ENCODE assay signal across 8 cellular contexts in genomic region chr6:31666337-31666960, GRCh38. TPM values are rescaled to one million over a fixed set of nuclear protein-coding genes. Genes with fewer than 3 reads are reported as not detected.
A peak's percentile ranks its signal among the peaks of the same experiment; 100 is the strongest.
DNase-seq lines count a peak whose midpoint lies in the region; ATAC-seq, FAIRE-seq and TF ChIP-seq lines count a peak whose summit lies in the region.

No MANE protein-coding gene starts in this region.

- POLR2A ChIA-PET in GM12878 (lab: Charles Lee) = interaction anchor here (0.5 to 1.4 kb wide), 7 partner anchors 8 to 305 kb away, joined by 3 to 7 read pairs (median 4); partner anchors contain the start of genes BAG6 and DXO

- peaks cover 24% of the 10 kb centered on the region for H3K36me3 Mint-ChIP-seq in memory B cell

- TF ChIP-seq RAD21 in GM12878 (IDR thresholded peaks at IDR 0.05; ENCODE audit: insufficient read depth, low read depth, low read length) = no peak

- H3K9me3 Mint-ChIP-seq in memory B cell = no peaks in the 10 kb centered on the region

- ATAC-seq in left ventricle myocardium superior = no peak
- ATAC-seq in GM12878 = no peak
- ATAC-seq in memory B cell (ENCODE audit: low read depth) = no peak

- CTCF ChIA-PET in GM12878 (lab: Yijun Ruan, JAX) = interaction anchor here (0.9 to 1.6 kb wide), 2 partner anchors 68 to 165 kb away, joined by 3 to 9 read pairs; no protein-coding TSS in a partner anchor

- intact Hi-C loops in left ventricle myocardium superior (cut with micrococcal nuclease) (no loop called here), GM12878 (cut with micrococcal nuclease; ENCODE audit: unreplicated experiment) (loop anchor here (5.0 kb wide), 2 partner anchors 71 to 166 kb away; partner anchors contain the start of gene CLIC1), uterus (cut with DNase I; ENCODE audit: low total_unique reads) (no loop called here)

- peaks cover 37% of the 10 kb centered on the region for H3K4me1 Mint-ChIP-seq in memory B cell

- RAD21 ChIA-PET in GM12878 (lab: Charles Lee; ENCODE audit: unreplicated experiment) = interaction anchor here (1.6 kb wide), 1 partner anchor 13 kb away, joined by 3 read pairs; no protein-coding TSS in a partner anchor

- no peaks in the 10 kb centered on the region for H3K9me3 ChIP-seq in cardiac muscle cell (ENCODE audit: low read depth)
- no peaks in the 10 kb centered on the region for H3K9me3 ChIP-seq in GM12878 (replicated peaks; ENCODE audit: control insufficient read depth, insufficient read depth, low read length)
- H3K9me3 ChIP-seq in uterus = no peaks in the 10 kb centered on the region

- H3K4me3 ChIP-seq in cardiac muscle cell = peak overlapping the region; percentile 94
- H3K4me3 ChIP-seq in GM12878 = peak overlapping the region; percentile 93
- peak overlapping the region; percentile 91 to 93 for H3K4me3 ChIP-seq in uterus

- TF ChIP-seq POLR2A in GM12878 (IDR thresholded peaks at IDR 0.05; ENCODE audit: low read depth, low read length) = no peak
- no peak for TF ChIP-seq POLR2A in uterus (IDR thresholded peaks at IDR 0.05)

- peak overlapping the region; percentile 77; the same call in 1 of the 2 replicates for H2AFZ ChIP-seq in GM12878 (ENCODE audit: control insufficient read depth, low read depth, low read length)

- H3K79me2 ChIP-seq in GM12878 (ENCODE audit: control insufficient read depth, insufficient read depth, low read length) = peaks cover 51% of the 10 kb centered on the region

- H3K36me3 ChIP-seq in cardiac muscle cell (peaks cover 45% of the 10 kb centered on the region), GM12878 (ENCODE audit: control insufficient read depth in 2 of 2, insufficient read depth in 2 of 2, low read length in 1 of 2) (peaks cover 18 to 39% of the 10 kb centered on the region in 2 experiments), uterus (no peaks in the 10 kb centered on the region)

- TF ChIP-seq CTCF in cardiac muscle cell (IDR thresholded peaks at IDR 0.05; ENCODE audit: low read depth, low read length) = no peak
- no peak for TF ChIP-seq CTCF in GM12878 (IDR thresholded peaks at IDR 0.05 in 2 of 3, conservative IDR thresholded peaks at IDR 0.05 in 1 of 3; ENCODE audit: control insufficient read depth in 2 of 3, extremely low read depth in 1 of 3, insufficient read depth in 1 of 3, low read depth in 3 of 3, low read length in 3 of 3)
- TF ChIP-seq CTCF in uterus (IDR thresholded peaks at IDR 0.05) = no peak

- no TSS peak for BruUV-seq in GM12878 (replicated peaks; lab: Mats Ljungman, UMichigan)

- peak overlapping the region; percentile 97 for H3K27ac Mint-ChIP-seq in memory B cell

- H3K4me3 Mint-ChIP-seq in memory B cell = peak overlapping the region; percentile 95

- FAIRE-seq in GM12878 (lab: Jason Lieb, UNC) (peak; percentile 52), frontal cortex (lab: Jason Lieb, UNC) (no peak)

- H3K27me3 ChIP-seq in cardiac muscle cell (no peaks in the 10 kb centered on the region), GM12878 (replicated peaks in 1 of 2; ENCODE audit: control insufficient read depth in 2 of 2, insufficient read depth in 2 of 2, low read length in 1 of 2) (no peaks in the 10 kb centered on the region), uterus (no peaks in the 10 kb centered on the region)

- DNase-seq in cardiac muscle cell (ENCODE audit: low read depth in 1 of 2, low spot score in 1 of 2) (no peak), left ventricle myocardium superior (no peak), GM12878 (ENCODE audit: low read depth, low spot score) (no peak), memory B cell (ENCODE audit: low spot score in 2 of 2) (no peak), uterus (no peak), NCI-H1105 treated with DMSO at 0.1 percent for 48 hours (lab: John Stamatoyannopoulos, UW) (no peak), NCI-H510A treated with DMSO at 0.1 percent for 48 hours (lab: John Stamatoyannopoulos, UW) (no peak), frontal cortex (ENCODE audit: low spot score in 2 of 2) (no peak)

- H4K20me1 ChIP-seq in GM12878 (ENCODE audit: control insufficient read depth, insufficient read depth) = no peaks in the 10 kb centered on the region

- H3K27ac ChIP-seq in cardiac muscle cell = peak overlapping the region; percentile 95
- H3K27ac ChIP-seq in GM12878 (ENCODE audit: control insufficient read depth, insufficient read depth) = peak overlapping the region; percentile 94
- H3K27ac ChIP-seq in uterus = peak overlapping the region; percentile 91 to 97

- in situ Hi-C loops in GM12878 (cut with MboI) = no loop called here

- WGBS in GM12878 (ENCODE audit: insufficient coverage, insufficient replicate concordance, low lambda C conversion rate, missing lambda C conversion rate) = 2% methylated on average over 15 of the region's 15 CpGs

- H3K4me2 ChIP-seq in GM12878 (ENCODE audit: control insufficient read depth, insufficient read depth) = peak overlapping the region; percentile 95

- peak overlapping the region; percentile 97 for H3K9ac ChIP-seq in GM12878 (ENCODE audit: control insufficient read depth, insufficient read depth, low read length)

- no peak for TF ChIP-seq EP300 in GM12878 (IDR thresholded peaks at IDR 0.05; ENCODE audit: borderline replicate concordance in 1 of 2, control insufficient read depth in 1 of 2, low read depth in 2 of 2, low read length in 2 of 2)

- no peaks in the 10 kb centered on the region for H3K27me3 Mint-ChIP-seq in memory B cell

- SMC1A ChIA-PET in GM12878 (lab: Charles Lee; ENCODE audit: uncharacterized antibody, unreplicated experiment) = interaction anchor here (0.7 to 1.1 kb wide), 3 partner anchors 10 to 44 kb away, joined by 3 read pairs; no protein-coding TSS in a partner anchor

- H3K4me1 ChIP-seq in cardiac muscle cell (ENCODE audit: low read depth) = peaks cover 12% of the 10 kb centered on the region
- peaks cover 32% of the 10 kb centered on the region for H3K4me1 ChIP-seq in GM12878 (ENCODE audit: control insufficient read depth, insufficient read depth, low read length)
- peaks cover 8 to 16% of the 10 kb centered on the region in 2 donors for H3K4me1 ChIP-seq in uterus

RNA-seq across cellular contexts. Expression of gene CSNK2B, which starts 0.6 kb away (rescaled TPM):
- total RNA-seq in cardiac muscle cell (310 and 375 TPM in 2 replicates), left ventricle myocardium superior (111 TPM), GM12878 (2014; rRNA removed) (271 and 286 TPM in 2 replicates), GM12878 (2014; rRNA removed; fragmentation: Illumina TruSeq; extraction: Trizol) (189 and 205 TPM in 2 replicates), GM12878 (2021) (203 and 229 TPM in 2 replicates), uterus (100 to 1,000 TPM in 3 of 4 donors, 10 to 100 TPM in 1; 67.5 to 157 (median 107) TPM), frontal cortex (66.0 TPM)
- polyA plus RNA-seq in cardiac muscle cell (277 and 280 TPM in 2 replicates), GM12878 (2011; rRNA removed) (27.1 and 56.3 TPM in 2 replicates), GM12878 (2014; fragmentation: Illumina TruSeq; extraction: Trizol) (371 and 380 TPM in 2 replicates), GM12878 (2014; fragmentation: Nextera tagmentation; extraction: Ambion mirVana) (100 to 1,000 TPM; 286 to 361 TPM), GM12878 (2014; rRNA removed) (118 and 150 TPM in 2 replicates), GM12878 (2016; fragmentation: Nextera tagmentation; extraction: Ambion mirVana) (100 to 1,000 TPM; 380 to 405 TPM)
- total RNA-seq in GM12878 (2013; cell fraction: nucleolus; rRNA removed) = 106 and 134 TPM in 2 replicates
- 266 TPM for polyA plus RNA-seq in GM12878 (2011; ENCODE audit: low read depth)
- 116 and 178 TPM in 2 replicates for polyA plus RNA-seq in GM12878 (2011; cell fraction: cytosol; rRNA removed)
- 147 and 153 TPM in 2 replicates for polyA plus RNA-seq in GM12878 (2011; cell fraction: nucleus; rRNA removed)
- 279 and 302 TPM in 2 replicates for polyA plus RNA-seq in GM12878 (2012)
- polyA minus RNA-seq in GM12878 (2011; rRNA and poly(A)+ RNA removed) = 142 and 149 TPM in 2 replicates
- 76.6 and 76.8 TPM in 2 replicates for polyA minus RNA-seq in GM12878 (2011; cell fraction: cytosol; rRNA and poly(A)+ RNA removed)
- 29.1 and 40.5 TPM in 2 replicates for polyA minus RNA-seq in GM12878 (2011; cell fraction: nucleus; rRNA and poly(A)+ RNA removed)

RNA-seq across cellular contexts. Expression of gene GPANK1, which starts 1.7 kb away (rescaled TPM):
- total RNA-seq in cardiac muscle cell (28.8 and 36.2 TPM in 2 replicates), left ventricle myocardium superior (19.2 TPM), GM12878 (2014; rRNA removed) (11.3 and 11.7 TPM in 2 replicates), GM12878 (2014; rRNA removed; fragmentation: Illumina TruSeq; extraction: Trizol) (16.2 and 17.1 TPM in 2 replicates), GM12878 (2021) (17.1 and 17.9 TPM in 2 replicates), uterus (10 to 100 TPM in 3 of 4 donors, 1 to 10 TPM in 1; 5.1 to 25.6 (median 15.4) TPM), frontal cortex (11.4 TPM)
- polyA plus RNA-seq in cardiac muscle cell (27.5 and 37.2 TPM in 2 replicates), GM12878 (2011; rRNA removed) (14.7 and 14.8 TPM in 2 replicates), GM12878 (2014; fragmentation: Illumina TruSeq; extraction: Trizol) (23.9 and 30.5 TPM in 2 replicates), GM12878 (2014; fragmentation: Nextera tagmentation; extraction: Ambion mirVana) (10 to 100 TPM; 11.9 to 13.0 TPM), GM12878 (2014; rRNA removed) (19.5 and 20.1 TPM in 2 replicates), GM12878 (2016; fragmentation: Nextera tagmentation; extraction: Ambion mirVana) (10 to 100 TPM; 36.0 to 36.3 TPM)
- total RNA-seq in GM12878 (2013; cell fraction: nucleolus; rRNA removed) = 18.5 and 19.3 TPM in 2 replicates
- 7.9 TPM for polyA plus RNA-seq in GM12878 (2011; ENCODE audit: low read depth)
- polyA plus RNA-seq in GM12878 (2011; cell fraction: cytosol; rRNA removed) = 20.3 and 20.7 TPM in 2 replicates
- 14.7 and 15.8 TPM in 2 replicates for polyA plus RNA-seq in GM12878 (2011; cell fraction: nucleus; rRNA removed)
- polyA plus RNA-seq in GM12878 (2012) = 16.4 TPM in 2 replicates
- 5.7 and 11.7 TPM in 2 replicates for polyA minus RNA-seq in GM12878 (2011; rRNA and poly(A)+ RNA removed)
- polyA minus RNA-seq in GM12878 (2011; cell fraction: cytosol; rRNA and poly(A)+ RNA removed) = 1.9 and 6.3 TPM in 2 replicates
- 8.6 and 13.2 TPM in 2 replicates for polyA minus RNA-seq in GM12878 (2011; cell fraction: nucleus; rRNA and poly(A)+ RNA removed)

RNA-seq across cellular contexts. Expression of gene LY6G5B, which starts 3.3 kb away (rescaled TPM):
- total RNA-seq in cardiac muscle cell (3.9 and 6.8 TPM in 2 replicates), left ventricle myocardium superior (3.9 TPM), GM12878 (2014; rRNA removed) (3.8 and 5.1 TPM in 2 replicates), GM12878 (2014; rRNA removed; fragmentation: Illumina TruSeq; extraction: Trizol) (3.9 and 4.4 TPM in 2 replicates), GM12878 (2021) (11.1 and 16.5 TPM in 2 replicates), uterus (10 to 100 TPM in 1 of 4 donors, 1 to 10 TPM in 3; 1.0 to 27.4 (median 4.3) TPM), frontal cortex (1.6 TPM)
- polyA plus RNA-seq in cardiac muscle cell (13.2 and 16.5 TPM in 2 replicates), GM12878 (2011; rRNA removed) (5.1 and 6.2 TPM in 2 replicates), GM12878 (2014; fragmentation: Illumina TruSeq; extraction: Trizol) (12.8 and 14.3 TPM in 2 replicates), GM12878 (2014; fragmentation: Nextera tagmentation; extraction: Ambion mirVana) (1 to 10 TPM; 3.2 to 6.5 TPM), GM12878 (2014; rRNA removed) (8.5 and 11.2 TPM in 2 replicates), GM12878 (2016; fragmentation: Nextera tagmentation; extraction: Ambion mirVana) (10 to 100 TPM in 1 of 2 experiments, 1 to 10 TPM in 1; 9.7 to 10.5 TPM)
- total RNA-seq in GM12878 (2013; cell fraction: nucleolus; rRNA removed) = 32.1 and 40.5 TPM in 2 replicates
- polyA plus RNA-seq in GM12878 (2011; ENCODE audit: low read depth) = 29.8 TPM
- polyA plus RNA-seq in GM12878 (2011; cell fraction: cytosol; rRNA removed) = 4.2 and 5.5 TPM in 2 replicates
- polyA plus RNA-seq in GM12878 (2011; cell fraction: nucleus; rRNA removed) = 67.7 and 71.9 TPM in 2 replicates
- polyA plus RNA-seq in GM12878 (2012) = 18.7 and 40.5 TPM in 2 replicates
- polyA minus RNA-seq in GM12878 (2011; rRNA and poly(A)+ RNA removed) = 4.2 and 5.9 TPM in 2 replicates
- polyA minus RNA-seq in GM12878 (2011; cell fraction: cytosol; rRNA and poly(A)+ RNA removed) = 1.0 TPM in 1 of 2 replicates, not detected in the other
- polyA minus RNA-seq in GM12878 (2011; cell fraction: nucleus; rRNA and poly(A)+ RNA removed) = 5.1 and 7.4 TPM in 2 replicates

RNA-seq across cellular contexts. Expression of gene C6orf47, which starts 5.9 kb away (rescaled TPM):
- total RNA-seq in cardiac muscle cell = 24.5 and 27.4 TPM in 2 replicates
- 22.0 and 29.2 TPM in 2 replicates for polyA plus RNA-seq in cardiac muscle cell
- 18.6 TPM for total RNA-seq in left ventricle myocardium superior
- total RNA-seq in GM12878 (2013; cell fraction: nucleolus; rRNA removed) = 16.8 and 17.6 TPM in 2 replicates
- total RNA-seq in GM12878 (2014; rRNA removed) = 20.4 and 21.6 TPM in 2 replicates
- 16.2 and 16.5 TPM in 2 replicates for total RNA-seq in GM12878 (2014; rRNA removed; fragmentation: Illumina TruSeq; extraction: Trizol)
- total RNA-seq in GM12878 (2021) = 16.1 and 17.4 TPM in 2 replicates
- polyA plus RNA-seq in GM12878 (2011; ENCODE audit: low read depth) = 6.6 TPM
- 8.0 and 8.1 TPM in 2 replicates for polyA plus RNA-seq in GM12878 (2011; rRNA removed)
- 7.9 and 10.2 TPM in 2 replicates for polyA plus RNA-seq in GM12878 (2011; cell fraction: cytosol; rRNA removed)
- polyA plus RNA-seq in GM12878 (2011; cell fraction: nucleus; rRNA removed) = 6.9 and 9.0 TPM in 2 replicates
- polyA plus RNA-seq in GM12878 (2012) = 13.4 and 14.9 TPM in 2 replicates
- 8.2 and 13.4 TPM in 2 replicates for polyA plus RNA-seq in GM12878 (2014; fragmentation: Illumina TruSeq; extraction: Trizol)
- under 1 TPM in 1 of 2 experiments, not detected in 1; 0.16 TPM for polyA plus RNA-seq in GM12878 (2014; fragmentation: Nextera tagmentation; extraction: Ambion mirVana)
- polyA plus RNA-seq in GM12878 (2014; rRNA removed) = 18.6 and 19.3 TPM in 2 replicates
- polyA plus RNA-seq in GM12878 (2016; fragmentation: Nextera tagmentation; extraction: Ambion mirVana) = 10 to 100 TPM; 17.3 to 20.1 TPM
- 6.9 and 15.1 TPM in 2 replicates for polyA minus RNA-seq in GM12878 (2011; rRNA and poly(A)+ RNA removed)
- 3.6 and 4.4 TPM in 2 replicates for polyA minus RNA-seq in GM12878 (2011; cell fraction: cytosol; rRNA and poly(A)+ RNA removed)
- 12.0 and 16.6 TPM in 2 replicates for polyA minus RNA-seq in GM12878 (2011; cell fraction: nucleus; rRNA and poly(A)+ RNA removed)
- 10 to 100 TPM in 3 of 4 donors, 1 to 10 TPM in 1; 6.2 to 31.9 (median 24.6) TPM for total RNA-seq in uterus
- total RNA-seq in frontal cortex = 16.7 TPM

RNA-seq across cellular contexts. Expression of gene APOM, which starts 10.8 kb away (rescaled TPM):
- 2.3 and 2.5 TPM in 2 replicates for total RNA-seq in cardiac muscle cell
- 2.5 and 3.5 TPM in 2 replicates for polyA plus RNA-seq in cardiac muscle cell
- 2.4 TPM for total RNA-seq in left ventricle myocardium superior
- total RNA-seq in GM12878 (2013; cell fraction: nucleolus; rRNA removed) = 1.1 TPM in 1 of 2 replicates, not detected in the other
- total RNA-seq in GM12878 (2014; rRNA removed) = 4.4 and 6.1 TPM in 2 replicates
- total RNA-seq in GM12878 (2014; rRNA removed; fragmentation: Illumina TruSeq; extraction: Trizol) = 4.0 and 4.6 TPM in 2 replicates
- total RNA-seq in GM12878 (2021) = 3.8 and 4.1 TPM in 2 replicates
- polyA plus RNA-seq in GM12878 (2011; ENCODE audit: low read depth) = 4.9 TPM
- polyA plus RNA-seq in GM12878 (2011; rRNA removed) = 4.8 and 7.9 TPM in 2 replicates
- 10.6 and 12.1 TPM in 2 replicates for polyA plus RNA-seq in GM12878 (2011; cell fraction: cytosol; rRNA removed)
- polyA plus RNA-seq in GM12878 (2011; cell fraction: nucleus; rRNA removed) = 5.7 and 8.1 TPM in 2 replicates
- polyA plus RNA-seq in GM12878 (2012) = 4.7 and 5.8 TPM in 2 replicates
- 5.2 and 8.2 TPM in 2 replicates for polyA plus RNA-seq in GM12878 (2014; fragmentation: Illumina TruSeq; extraction: Trizol)
- polyA plus RNA-seq in GM12878 (2014; fragmentation: Nextera tagmentation; extraction: Ambion mirVana) = 10 to 100 TPM; 11.8 to 14.1 TPM
- polyA plus RNA-seq in GM12878 (2014; rRNA removed) = 6.5 and 7.5 TPM in 2 replicates
- 1 to 10 TPM; 5.6 to 6.6 TPM for polyA plus RNA-seq in GM12878 (2016; fragmentation: Nextera tagmentation; extraction: Ambion mirVana)
- 4.4 and 4.7 TPM in 2 replicates for polyA minus RNA-seq in GM12878 (2011; rRNA and poly(A)+ RNA removed)
- 1.1 and 1.9 TPM in 2 replicates for polyA minus RNA-seq in GM12878 (2011; cell fraction: cytosol; rRNA and poly(A)+ RNA removed)
- polyA minus RNA-seq in GM12878 (2011; cell fraction: nucleus; rRNA and poly(A)+ RNA removed) = 0.96 and 0.97 TPM in 2 replicates
- 1 to 10 TPM in 3 of 4 donors, not detected in 1; 1.9 to 2.9 (median 2.6) TPM for total RNA-seq in uterus
- 0.41 TPM for total RNA-seq in frontal cortex
